ENCODE assay signal across 30 cellular contexts in genomic region chr1:228785366-228786085, GRCh38. TPM values are rescaled to one million over a fixed set of nuclear protein-coding genes. Genes with fewer than 3 reads are reported as not detected.
"Had no signal": no experiment of that assay in that cellular context is flagged by ENCODE, and none has a peak within 500 bp of the region (broad histone marks: within the 10 kb centered on the region; RNA-seq: fewer than 3 reads in every experiment).

No MANE protein-coding gene starts in this region.

- FAIRE-seq: astrocyte, K562, RCC 7860, TTC549 had no signal

- H3K4me3 ChIP-seq: adrenal gland, body of pancreas, breast epithelium, K562, PC-9, SJCRH30, SK-N-MC had no signal

- H3K27me3 ChIP-seq: adrenal gland, body of pancreas, breast epithelium had no signal

- H3K9me3 ChIP-seq: adrenal gland, body of pancreas, breast epithelium, SJCRH30 had no signal

- H3K36me3 ChIP-seq: adrenal gland, breast epithelium, SJCRH30 had no signal

- ATAC-seq: activated CD8-positive, alpha-beta T cell treated with anti-CD3 and anti-CD28 coated beads for 36 hours; activated T-helper 17 cell treated with anti-CD3 and anti-CD28 coated beads, Interleukin-2, amount 50 U/mL, for 72 hours; body of pancreas; K562 had no signal

- DNase-seq: activated CD4-positive, alpha-beta T cell treated with anti-CD3 and anti-CD28 coated beads, Interleukin-2, amount 10 ng/mL, durations not matched to agents 24 days and 14 days; activated CD4-positive, alpha-beta T cell treated with anti-CD3 and anti-CD28 coated beads, Interleukin-2, amount 50 U/mL, for 4 hours; activated CD8-positive, alpha-beta T cell treated with anti-CD3 and anti-CD28 coated beads for 36 hours; activated effector memory CD4-positive, alpha-beta T cell treated with anti-CD3 and anti-CD28 coated beads, Interleukin-2, amount 50 U/mL, for 16 hours; activated naive CD4-positive, alpha-beta T cell; activated naive CD4-positive, alpha-beta T cell treated with anti-CD3 and anti-CD28 coated beads, Interleukin-2, amount 50 U/mL, for 16 hours; activated naive CD8-positive, alpha-beta T cell treated with anti-CD3 and anti-CD28 coated beads, Interleukin-2, amount 10 ng/mL, durations not matched to agents 7 days and 5 days; activated T-cell treated with anti-CD3 and anti-CD28 coated beads, Interleukin-2, amount 50 U/mL, for 1 hour; activated T-cell treated with anti-CD3 and anti-CD28 coated beads, Interleukin-2, amount 50 U/mL, for 72 hours; adrenal gland; body of pancreas; NCI-H1105; NCI-H1417 treated with DMSO at 0.1 percent for 48 hours; NCI-H187 treated with DMSO at 0.1 percent for 48 hours; NCI-H2081; NCI-H2171 treated with DMSO at 0.1 percent for 48 hours; NCI-H2227 treated with DMSO at 0.1 percent for 48 hours; NCI-H446; NCI-H510A treated with DMSO at 0.1 percent for 48 hours; PC-9; SHP77; SJCRH30 had no signal

- H3K27ac ChIP-seq: body of pancreas, breast epithelium, PC-9, RWPE1, SJCRH30, SK-N-MC had no signal

- H3K4me1 ChIP-seq: adrenal gland, breast epithelium had no signal

RNA-seq across cellular contexts. Expression of gene RHOU, which starts 50.2 kb away (rescaled TPM):
- total RNA-seq: PC-9 had no signal
- polyA plus RNA-seq: K562 had no signal
